8 cellular contexts compared by ENCODE assay signal in the genomic region with DNA sequence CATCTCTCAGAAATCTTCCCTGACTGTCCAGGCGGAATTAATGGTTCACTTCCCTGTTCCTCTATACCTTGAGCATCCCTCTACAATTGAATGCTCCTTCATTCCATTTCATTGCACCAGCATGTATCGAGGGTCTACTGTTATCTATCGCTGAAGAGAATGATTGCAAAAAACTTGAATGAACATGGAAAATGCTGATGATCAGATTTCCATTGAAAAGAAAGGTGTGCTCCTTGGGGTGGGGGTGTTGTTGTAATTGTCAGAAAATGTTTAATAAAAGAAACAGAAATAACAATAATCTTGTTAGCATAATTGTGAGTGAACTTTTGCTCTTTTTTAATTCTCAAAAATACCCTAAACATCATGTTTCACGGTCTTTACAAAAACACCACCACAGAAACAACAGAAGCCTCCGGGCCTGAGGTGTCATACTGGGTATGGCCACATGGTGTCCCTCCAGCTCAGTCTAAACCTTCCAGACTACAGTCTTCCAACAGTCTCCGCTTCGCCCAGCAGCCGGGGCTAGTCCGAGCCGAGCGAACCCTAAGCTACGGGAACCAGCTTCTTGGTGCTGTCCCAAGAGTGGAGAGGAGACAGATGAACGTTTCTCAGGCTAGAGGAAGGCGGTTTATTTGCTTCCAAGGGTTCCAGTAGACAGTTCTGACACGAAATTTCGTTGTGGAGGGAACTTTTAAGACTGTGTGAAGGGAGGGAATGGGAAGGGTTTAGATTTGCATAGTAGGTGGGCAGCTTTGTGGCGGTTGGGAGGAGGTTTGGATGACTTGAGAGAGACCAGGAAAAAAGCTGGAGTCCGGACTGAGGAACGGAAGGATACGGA.
DNase-seq lines count a peak whose midpoint lies in the region; ATAC-seq and TF ChIP-seq lines count a peak whose summit lies in the region.

No MANE protein-coding gene starts in this region.

- H3K27ac Mint-ChIP-seq in neural progenitor cell, result peak overlapping the region; percentile 83

- no peak overlapping the region for H3K27ac ChIP-seq in Karpas-422 (ENCODE audit: low read length)
- no peak overlapping the region for H3K27ac ChIP-seq in neural progenitor cell
- H3K27ac ChIP-seq in stomach, result peak overlapping the region; percentile 51 to 84 (median 69)

- no peaks in the 10 kb centered on the region for H3K9me2 ChIP-seq in Karpas-422 (replicated peaks; ENCODE audit: insufficient read depth, low read length)

- TF ChIP-seq POLR2A in stomach (IDR thresholded peaks at IDR 0.05), result no peak

- H3K9me3 ChIP-seq in Karpas-422 (ENCODE audit: low read length) (no peaks in the 10 kb centered on the region), neural progenitor cell (ENCODE audit: low read depth) (no peaks in the 10 kb centered on the region), stomach (no peaks in the 10 kb centered on the region)

- H3F3A ChIP-seq in neural progenitor cell (ENCODE audit: low read depth), result peaks cover 23% of the 10 kb centered on the region

- ATAC-seq in GM21717 (IDR thresholded peaks at IDR 0.05; ENCODE audit: unreplicated experiment), result peak; percentile 85

- H3K36me3 Mint-ChIP-seq in neural progenitor cell, result no peaks in the 10 kb centered on the region

- no peaks in the 10 kb centered on the region for H4K20me1 ChIP-seq in Karpas-422 (ENCODE audit: insufficient read depth, low read depth, low read length)
- H4K20me1 ChIP-seq in neural progenitor cell (ENCODE audit: low read depth), result no peaks in the 10 kb centered on the region

- peaks cover 18% of the 10 kb centered on the region for H3K4me1 ChIP-seq in Karpas-422 (ENCODE audit: low read length)
- H3K4me1 ChIP-seq in neural progenitor cell, result peaks cover 9% of the 10 kb centered on the region
- H3K4me1 ChIP-seq in stomach, result peaks cover 0 to 42% (median 36%) of the 10 kb centered on the region in 4 donors

- no peaks in the 10 kb centered on the region for H3K36me3 ChIP-seq in Karpas-422 (ENCODE audit: insufficient read depth, low read length)
- no peaks in the 10 kb centered on the region for H3K36me3 ChIP-seq in neural progenitor cell
- H3K36me3 ChIP-seq in stomach, result no peaks in the 10 kb centered on the region

- TF ChIP-seq CTCF in fibroblast of villous mesenchyme (IDR thresholded peaks at IDR 0.05; ENCODE audit: insufficient read depth, low read depth, low read length) (peak; percentile 99), neural progenitor cell (IDR thresholded peaks at IDR 0.05) (peak; percentile 95), stomach (IDR thresholded peaks at IDR 0.05) (peak in 6 of 7 experiments; percentile 38 to 98 (median 96))

- H3K79me2 ChIP-seq in Karpas-422 (ENCODE audit: low read length) (no peaks in the 10 kb centered on the region), neural progenitor cell (ENCODE audit: low read depth) (no peaks in the 10 kb centered on the region)

- DNase-seq in DMS53 treated with DMSO at 0.1 percent for 48 hours (lab: John Stamatoyannopoulos, UW; ENCODE audit: unreplicated experiment) (peak; percentile 92), Karpas-422 (peak; percentile 94), RPMI8226 (peak; percentile 85), fibroblast of villous mesenchyme (ENCODE audit: low read depth) (peak; percentile 93), neural progenitor cell (ENCODE audit: low spot score) (peak; percentile 95), stomach (peak; percentile 90)
- DNase-seq in activated effector memory CD4-positive, alpha-beta T cell treated with anti-CD3 and anti-CD28 coated beads, Interleukin-2, amount 50 U/mL, for 16 hours, result peak; percentile 92

- no peak for TF ChIP-seq EP300 in stomach (IDR thresholded peaks at IDR 0.05)

- H3K4me2 ChIP-seq in Karpas-422 (ENCODE audit: low read depth, low read length, poor library complexity, severe bottlenecking) (peak overlapping the region; percentile 73), neural progenitor cell (peak overlapping the region; percentile 78)

- H3K27me3 ChIP-seq in Karpas-422 (ENCODE audit: low read length) (no peaks in the 10 kb centered on the region), neural progenitor cell (peaks cover 21% of the 10 kb centered on the region), stomach (peaks cover 0 to 22% (median 9%) of the 10 kb centered on the region in 3 donors)

- 5 to 6% (median 6%) methylated on average over 20 of the region's 20 CpGs for WGBS in stomach, 5 donors

- H3K9ac ChIP-seq in Karpas-422 (ENCODE audit: low read length), result peak overlapping the region; percentile 44
- no peak overlapping the region for H3K9ac ChIP-seq in neural progenitor cell

- peaks cover 21% of the 10 kb centered on the region for H3K4me1 Mint-ChIP-seq in neural progenitor cell

- H3K9me3 Mint-ChIP-seq in neural progenitor cell, result no peaks in the 10 kb centered on the region

- H3K4me3 Mint-ChIP-seq in neural progenitor cell, result peak overlapping the region; percentile 86

- H3K27me3 Mint-ChIP-seq in neural progenitor cell (ENCODE audit: insufficient read depth, low read depth), result peaks cover 5% of the 10 kb centered on the region

- H3K4me3 ChIP-seq in Karpas-422 (ENCODE audit: low read length), result peak overlapping the region; percentile 54
- H3K4me3 ChIP-seq in fibroblast of villous mesenchyme (ENCODE audit: low read depth, low read length), result peak overlapping the region; percentile 68
- peak overlapping the region; percentile 61 for H3K4me3 ChIP-seq in neural progenitor cell
- peak overlapping the region; percentile 36 to 45 (median 40) for H3K4me3 ChIP-seq in stomach

- intact Hi-C loops in stomach (cut with DNase I; ENCODE audit: low total_unique reads), result no loop called here

- H2AFZ ChIP-seq in Karpas-422 (ENCODE audit: low read length) (peak overlapping the region; percentile 72; the same call in 1 of the 2 replicates), neural progenitor cell (replicated peaks) (peak overlapping the region; percentile 94)

Comparison
In these comparisons a context has a peak if more than half of its experiments do, and no peak if none do; other contexts are left out.
1. H3K27ac ChIP-seq: peak in stomach (5 of 5); none in Karpas-422 (single experiment) and neural progenitor cell (single experiment).
2. Peak in every context shown above with its lines, with median percentiles within 50 percentile points of each other: DNase-seq, H3K4me3 ChIP-seq and CTCF ChIP-seq.